In the genomic region with DNA sequence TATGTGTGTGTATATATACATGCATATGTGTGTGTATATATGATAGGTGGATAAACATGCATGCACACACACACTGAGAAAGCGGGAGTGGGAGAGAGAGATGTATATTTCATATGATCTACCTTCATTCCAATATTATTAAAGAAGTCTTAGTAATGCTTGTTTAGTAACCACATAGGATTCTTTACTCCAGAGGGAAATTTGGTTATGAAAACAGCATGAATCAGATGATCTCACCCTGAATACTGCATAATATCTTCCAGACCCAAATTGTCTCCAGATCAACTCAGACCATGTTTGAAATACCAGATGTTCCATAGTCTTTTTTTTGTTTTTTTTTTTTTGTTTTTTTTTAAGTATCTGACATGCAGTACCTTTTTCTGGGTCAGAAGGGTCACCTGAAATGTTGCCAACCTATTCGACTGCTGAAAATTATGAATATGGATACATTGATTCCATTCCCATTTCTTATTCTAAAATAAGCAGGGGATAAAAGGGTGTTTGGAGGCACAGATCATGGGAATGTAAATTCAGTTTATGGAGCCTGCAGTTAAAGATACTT, we compare ENCODE assay signal across 12 cellular contexts. TPM values are rescaled to one million over a fixed set of nuclear protein-coding genes. Genes with fewer than 3 reads are reported as not detected.
DNase-seq lines count a peak whose midpoint lies in the region; ATAC-seq and TF ChIP-seq lines count a peak whose summit lies in the region.
"Had no signal": no experiment of that assay in that cellular context is flagged by ENCODE, and none has a peak within 500 bp of the region (broad histone marks: within the 10 kb centered on the region; RNA-seq: fewer than 3 reads in every experiment).

No MANE protein-coding gene starts in this region.

- BruUV-seq in MCF 10A (replicated peaks; lab: Mats Ljungman, UMichigan) = no TSS peak

- no peaks in the 10 kb centered on the region for H3K9me3 ChIP-seq in adrenal gland (replicated peaks in 1 of 3)

- H3K36me3 ChIP-seq in adrenal gland (replicated peaks in 1 of 2) = no peaks in the 10 kb centered on the region

- peak overlapping the region; percentile 79 for H3K27ac Mint-ChIP-seq in MCF 10A (ENCODE audit: low read depth, unreplicated experiment)
- H3K27ac Mint-ChIP-seq: activated T-helper 1 cell treated with anti-CD3 and anti-CD28 coated beads, Interleukin-12 subunit alpha, Interleukin-12 subunit beta, Interleukin-2, Interleukin-4 antibody, amounts not matched to agents 30 ng/mL and 10 ng/mL and 1 ng/mL, durations not matched to agents 14 hours and 24 hours and 36 hours; endodermal cell had no signal

- POLR2A ChIA-PET in MCF 10A (lab: Yijun Ruan, JAX) = interaction anchor here (1.3 to 6.6 kb wide), 4 partner anchors 10 to 43 kb away, joined by 3 to 110 read pairs (median 86); a partner anchor contains a TSS

- H3K4me3 Mint-ChIP-seq in MCF 10A (ENCODE audit: unreplicated experiment) = no peak overlapping the region
- H3K4me3 Mint-ChIP-seq: activated T-helper 1 cell treated with anti-CD3 and anti-CD28 coated beads, Interleukin-12 subunit alpha, Interleukin-12 subunit beta, Interleukin-2, Interleukin-4 antibody, amounts not matched to agents 30 ng/mL and 10 ng/mL and 1 ng/mL, durations not matched to agents 14 hours and 24 hours and 36 hours; endodermal cell had no signal

- ATAC-seq in Right ventricle myocardium inferior (peak; percentile 53), HG03342 (IDR thresholded peaks at IDR 0.05; ENCODE audit: unreplicated experiment) (no peak)

- 68 to 90% (median 82%) methylated on average over 2 of the region's 2 CpGs for WGBS in adrenal gland, 4 donors

- H3K4me3 ChIP-seq in adrenal gland = no peak overlapping the region

- peaks cover 14% of the 10 kb centered on the region for H3K36me3 Mint-ChIP-seq in MCF 10A (ENCODE audit: insufficient read depth, unreplicated experiment)

- H3K27ac ChIP-seq in adrenal gland = no peak overlapping the region

- peaks cover 65% of the 10 kb centered on the region for H3K4me1 Mint-ChIP-seq in MCF 10A (ENCODE audit: insufficient read depth, unreplicated experiment)

- no peak for TF ChIP-seq CTCF in MCF 10A (IDR thresholded peaks at IDR 0.05; ENCODE audit: unreplicated experiment)
- TF ChIP-seq CTCF in adrenal gland (IDR thresholded peaks at IDR 0.05) = no peak

- no peak for TF ChIP-seq POLR2A in adrenal gland (IDR thresholded peaks at IDR 0.05)

- H3K4me1 ChIP-seq in adrenal gland (replicated peaks in 1 of 2) = peaks cover 0 to 23% of the 10 kb centered on the region in 2 donors

- CTCF ChIA-PET in MCF 10A (lab: Yijun Ruan, JAX) = interaction anchor here (1.3 to 14.6 kb wide), 2 partner anchors 45 to 47 kb away, joined by 5 to 409 read pairs; no protein-coding TSS in a partner anchor

- DNase-seq in Right ventricle myocardium inferior (ENCODE audit: missing footprints) (no peak), cardiac septum (ENCODE audit: low spot score) (no peak), MCF 10A (ENCODE audit: unreplicated experiment) (peak; percentile 65), iris pigment epithelial cell (ENCODE audit: low read depth) (peak; percentile 92), adrenal gland (no peak), NCI-H187 (lab: John Stamatoyannopoulos, UW) (no peak), NCI-H1436 treated with DMSO at 0.1 percent for 48 hours (lab: John Stamatoyannopoulos, UW) (no peak)
- DNase-seq: endodermal cell; stimulated activated CD4-positive, alpha-beta T cell treated with anti-CD3 and anti-CD28 coated beads, Interleukin-12 subunit alpha, Interleukin-12 subunit beta, amount 100 ng/mL, for 4 hours; substantia nigra had no signal

- no peaks in the 10 kb centered on the region for H3K27me3 Mint-ChIP-seq in MCF 10A (ENCODE audit: insufficient read depth, unreplicated experiment)

- no peaks in the 10 kb centered on the region for H3K9me3 Mint-ChIP-seq in MCF 10A (ENCODE audit: unreplicated experiment)
- H3K9me3 Mint-ChIP-seq: activated T-helper 1 cell treated with anti-CD3 and anti-CD28 coated beads, Interleukin-12 subunit alpha, Interleukin-12 subunit beta, Interleukin-2, Interleukin-4 antibody, amounts not matched to agents 30 ng/mL and 10 ng/mL and 1 ng/mL, durations not matched to agents 14 hours and 24 hours and 36 hours; endodermal cell had no signal

- intact Hi-C loops in Right ventricle myocardium inferior (cut with DNase I) = loop anchor here (2.0 kb wide), 1 partner anchor 17 kb away; a partner anchor contains a TSS
- intact Hi-C loops in cardiac septum (cut with DNase I) = no loop called here
- intact Hi-C loops in MCF 10A (cut with micrococcal nuclease) = loop anchor here (1.0 kb wide), 1 partner anchor 16 kb away; no protein-coding TSS in a partner anchor
- intact Hi-C loops in adrenal gland (cut with DNase I) = no loop called here

- H3K27me3 ChIP-seq in adrenal gland = no peaks in the 10 kb centered on the region

RNA-seq across cellular contexts. Expression of a gene that starts 17.4 kb away (rescaled TPM):
- total RNA-seq in Right ventricle myocardium inferior (21.2 TPM), cardiac septum (15.8 TPM), MCF 10A (2022) (150 and 162 TPM in 2 replicates), adrenal gland (10 to 100 TPM in 7 of 8 donors, 1 to 10 TPM in 1; 8.7 to 21.8 (median 14.8) TPM)
- 10 to 100 TPM in 2 of 3 donors, 1 to 10 TPM in 1; 3.9 to 13.7 (median 10.7) TPM for polyA plus RNA-seq in adrenal gland

Comparison
In these comparisons a context has a peak if more than half of its experiments do, and no peak if none do; other contexts are left out.
1. intact Hi-C loops: an anchor here in Right ventricle myocardium inferior (2.0 kb wide) and MCF 10A (1.0 kb wide); none called in cardiac septum and adrenal gland.
2. DNase-seq: peak in MCF 10A (single experiment) and iris pigment epithelial cell (single experiment); none in Right ventricle myocardium inferior (single experiment), cardiac septum (single experiment), adrenal gland (0 of 7), NCI-H187 (0 of 2) and NCI-H1436 treated with DMSO at 0.1 percent for 48 hours (single experiment).